Comparison of ENCODE assay signal across 9 cellular contexts in genomic region chr10:61899663-61899996, GRCh38. TPM values are rescaled to one million over a fixed set of nuclear protein-coding genes. Genes with fewer than 3 reads are reported as not detected.
DNase-seq lines count a peak whose midpoint lies in the region; ATAC-seq and TF ChIP-seq lines count a peak whose summit lies in the region.
"Had no signal": no experiment of that assay in that cellular context is flagged by ENCODE, and none has a peak within 500 bp of the region (broad histone marks: within the 10 kb centered on the region; RNA-seq: fewer than 3 reads in every experiment).

No MANE protein-coding gene starts in this region.

- intact Hi-C loops in A673 (cut with micrococcal nuclease; ENCODE audit: unreplicated experiment) = loop anchor here (2.0 kb wide), 1 partner anchor 63 kb away; no protein-coding TSS in a partner anchor
- intact Hi-C loops in naive thymus-derived CD4-positive, alpha-beta T cell (cut with micrococcal nuclease) = loop anchor here (5.0 kb wide), 2 partner anchors 193 to 523 kb away; no protein-coding TSS in a partner anchor

- H3K4me3 Mint-ChIP-seq in naive thymus-derived CD4-positive, alpha-beta T cell = peak overlapping the region; percentile 81 to 100 (median 94)

- H3K4me1 Mint-ChIP-seq in naive thymus-derived CD4-positive, alpha-beta T cell = peaks cover 21 to 51% (median 42%) of the 10 kb centered on the region in 7 donors

- no peak for TF ChIP-seq CTCF in A673 (conservative IDR thresholded peaks at IDR 0.05; ENCODE audit: low read depth, low read length)

- POLR2A ChIA-PET in A673 (lab: Charles Lee; ENCODE audit: low non-redundant PET) = interaction anchor here (0.6 kb wide), 1 partner anchor 296 kb away, joined by 3 read pairs; no protein-coding TSS in a partner anchor
- POLR2A ChIA-PET in naive thymus-derived CD4-positive, alpha-beta T cell (lab: Charles Lee) = interaction anchor here (0.6 to 7.2 kb wide), 17 partner anchors 16 to 345 kb away, joined by 3 to 86 read pairs (median 3); no protein-coding TSS in a partner anchor

- TSS peak; percentile 68 for BruUV-seq in A673 (replicated peaks; lab: Mats Ljungman, UMichigan)

- no peak for ATAC-seq in naive thymus-derived CD4-positive, alpha-beta T cell
- ATAC-seq in HG02970 (IDR thresholded peaks at IDR 0.05; ENCODE audit: low FRiP score, unreplicated experiment) = no peak

- 29% methylated on average over 5 of the region's 7 CpGs for WGBS in HUES64

- peaks cover 0 to 2% (median 0%) of the 10 kb centered on the region in 5 donors for H3K27me3 Mint-ChIP-seq in naive thymus-derived CD4-positive, alpha-beta T cell

- H3K4me1 ChIP-seq in A673 (ENCODE audit: insufficient read depth, low read length, poor library complexity, severe bottlenecking) (peaks cover 32% of the 10 kb centered on the region), HUES64 (ENCODE audit: insufficient read depth, low read length) (peaks cover 44% of the 10 kb centered on the region)
- peaks cover 27 to 34% of the 10 kb centered on the region in 2 donors for H3K4me1 ChIP-seq in naive thymus-derived CD4-positive, alpha-beta T cell (ENCODE audit: control insufficient read depth in 2 of 2, insufficient read depth in 2 of 2, low read length in 2 of 2)

- peak overlapping the region; percentile 92 to 100 (median 96) for H3K27ac Mint-ChIP-seq in naive thymus-derived CD4-positive, alpha-beta T cell

- peak overlapping the region; percentile 99 for H3K27ac ChIP-seq in A673 (ENCODE audit: low read depth, low read length, poor library complexity, severe bottlenecking)
- no peak overlapping the region for H3K27ac ChIP-seq in HUES64 (ENCODE audit: low read depth, low read length)
- peak overlapping the region; percentile 72 for H3K27ac ChIP-seq in caudate nucleus (ENCODE audit: low read depth, low read length)
- peak overlapping the region; percentile 92 for H3K27ac ChIP-seq in naive thymus-derived CD4-positive, alpha-beta T cell (ENCODE audit: low read depth, low read length)

- peaks cover 0 to 9% (median 0%) of the 10 kb centered on the region in 5 donors for H3K36me3 Mint-ChIP-seq in naive thymus-derived CD4-positive, alpha-beta T cell

- H3K27me3 ChIP-seq in A673 (replicated peaks; ENCODE audit: insufficient read depth, low read depth, low read length, poor library complexity) (no peaks in the 10 kb centered on the region), HUES64 (ENCODE audit: insufficient read depth, low read length) (peaks cover 57% of the 10 kb centered on the region)
- H3K27me3 ChIP-seq in naive thymus-derived CD4-positive, alpha-beta T cell (ENCODE audit: control insufficient read depth in 2 of 2, insufficient read depth in 2 of 2, low read length in 2 of 2) = no peaks in the 10 kb centered on the region

- H3K9me3 ChIP-seq in A673 (ENCODE audit: low read depth, low read length, poor library complexity, severe bottlenecking) (no peaks in the 10 kb centered on the region), HUES64 (ENCODE audit: insufficient read depth, low read depth, low read length) (no peaks in the 10 kb centered on the region)
- no peaks in the 10 kb centered on the region for H3K9me3 ChIP-seq in naive thymus-derived CD4-positive, alpha-beta T cell (ENCODE audit: control insufficient read depth in 2 of 3, low read length in 3 of 3)

- DNase-seq in A673 (ENCODE audit: low spot score) (no peak), caudate nucleus (lab: John Stamatoyannopoulos, UW) (no peak), NCI-H69 (lab: John Stamatoyannopoulos, UW) (no peak), GM03348 (ENCODE audit: low spot score) (no peak), HCEC 1CT (no peak)
- no peak for DNase-seq in naive thymus-derived CD4-positive, alpha-beta T cell
- DNase-seq: cortex of kidney had no signal

- peaks cover 0 to 6% (median 0%) of the 10 kb centered on the region in 11 donors for H3K9me3 Mint-ChIP-seq in naive thymus-derived CD4-positive, alpha-beta T cell

- CTCF ChIA-PET in A673 (lab: Charles Lee) = interaction anchor here (0.6 to 2.2 kb wide), 4 partner anchors 9 to 345 kb away, joined by 3 to 7 read pairs (median 6); no protein-coding TSS in a partner anchor
- CTCF ChIA-PET in naive thymus-derived CD4-positive, alpha-beta T cell (lab: Charles Lee) = interaction anchor here (0.9 to 8.4 kb wide), 8 partner anchors 9 to 345 kb away, joined by 3 to 66 read pairs (median 5); no protein-coding TSS in a partner anchor

- H3K4me3 ChIP-seq in A673 (ENCODE audit: low read depth, low read length, poor library complexity, severe bottlenecking) (peak overlapping the region; percentile 68), HUES64 (ENCODE audit: low read length) (peak overlapping the region; percentile 61; the same call in 1 of the 2 replicates)
- peak overlapping the region; percentile 96 for H3K4me3 ChIP-seq in naive thymus-derived CD4-positive, alpha-beta T cell (ENCODE audit: low read length)

- no peaks in the 10 kb centered on the region for H3K36me3 ChIP-seq in A673 (ENCODE audit: insufficient read depth, low read length, poor library complexity, severe bottlenecking)
- H3K36me3 ChIP-seq in HUES64 (ENCODE audit: insufficient read depth, low read length) = no peaks in the 10 kb centered on the region
- peaks cover 0 to 12% (median 0%) of the 10 kb centered on the region in 3 experiments for H3K36me3 ChIP-seq in naive thymus-derived CD4-positive, alpha-beta T cell (ENCODE audit: control insufficient read depth in 2 of 3, insufficient read depth in 3 of 3, low read length in 3 of 3)

- no peak overlapping the region for H3K9ac ChIP-seq in HUES64 (ENCODE audit: low read depth, low read length)

RNA-seq across cellular contexts. Expression of gene ARID5B, which starts 1.9 kb away (rescaled TPM):
- total RNA-seq in A673 (2021) = 29.0 and 29.7 TPM in 2 replicates
- 0.95 TPM for polyA plus RNA-seq in HUES64 (2013, experiment 1 of 2)
- polyA plus RNA-seq in HUES64 (2013, experiment 2 of 2) = 2.2 TPM
- total RNA-seq in naive thymus-derived CD4-positive, alpha-beta T cell = 10 to 100 TPM; 18.6 to 60.8 (median 47.4) TPM
- 10 to 100 TPM; 39.4 to 49.1 TPM for polyA plus RNA-seq in naive thymus-derived CD4-positive, alpha-beta T cell
